ENCODE assay signal across 7 cellular contexts in genomic region chr1:227728059-227728891, GRCh38. TPM values are rescaled to one million over a fixed set of nuclear protein-coding genes. Genes with fewer than 3 reads are reported as not detected.
DNase-seq lines count a peak whose midpoint lies in the region; ATAC-seq and TF ChIP-seq lines count a peak whose summit lies in the region.

No MANE protein-coding gene starts in this region.

- H3K4me3 Mint-ChIP-seq in natural killer cell treated with Interleukin-12 subunit alpha and Interleukin-12 subunit beta and Interleukin-15 and Interleukin-18, amount 100 ng/mL, for 72 hours, result peak overlapping the region; percentile 70

- H3K27ac ChIP-seq in OCI-LY3 (ENCODE audit: low read length) (peak overlapping the region; percentile 90), stomach smooth muscle (ENCODE audit: low read length) (peak overlapping the region; percentile 64)

- TF ChIP-seq CTCF in OCI-LY3 (IDR thresholded peaks at IDR 0.05; ENCODE audit: low read depth, low read length), result no peak

- H3K4me1 ChIP-seq in OCI-LY3 (ENCODE audit: low read length) (peaks cover 47% of the 10 kb centered on the region), stomach smooth muscle (ENCODE audit: control insufficient read depth, insufficient read depth, low read length) (peaks cover 32% of the 10 kb centered on the region)

- H3K4me3 ChIP-seq in OCI-LY3 (ENCODE audit: low read length) (peak overlapping the region; percentile 95), stomach smooth muscle (ENCODE audit: low read length in 2 of 2) (peak overlapping the region; percentile 81 to 85)

- DNase-seq in HPDE6-E6E7 (ENCODE audit: extremely low spot score) (peak; percentile 78), fibroblast of gingiva (ENCODE audit: low read depth) (peak; percentile 54)
- peak; percentile 66 to 75 for DNase-seq in activated T-cell treated with anti-CD3 and anti-CD28 coated beads, Interleukin-2, amount 50 U/mL, for 48 hours
- DNase-seq in natural killer cell treated with Interleukin-12 subunit alpha and Interleukin-12 subunit beta and Interleukin-15 and Interleukin-18, amount 100 ng/mL, for 72 hours (ENCODE audit: low spot score), result no peak

- H2AFZ ChIP-seq in OCI-LY3 (ENCODE audit: low read depth, low read length), result 0 out of 2 replicates have a peak overlapping the region, but pooled peaks have one; percentile 30

- H3K27me3 ChIP-seq in OCI-LY3 (ENCODE audit: low read depth, low read length) (no peaks in the 10 kb centered on the region), stomach smooth muscle (ENCODE audit: control insufficient read depth in 1 of 2, insufficient read depth in 2 of 2, low read length in 2 of 2) (no peaks in the 10 kb centered on the region)

- H3K27ac Mint-ChIP-seq in natural killer cell treated with Interleukin-12 subunit alpha and Interleukin-12 subunit beta and Interleukin-15 and Interleukin-18, amount 100 ng/mL, for 72 hours, result peak overlapping the region in 1 of 2 donors; percentile 69

- H3K9ac ChIP-seq in OCI-LY3 (ENCODE audit: low read length), result peak overlapping the region; percentile 97
- peak overlapping the region; percentile 63 to 74 for H3K9ac ChIP-seq in stomach smooth muscle (ENCODE audit: low read length in 2 of 2)

- peaks cover 0 to 10% of the 10 kb centered on the region in 2 donors for H3K27me3 Mint-ChIP-seq in natural killer cell treated with Interleukin-12 subunit alpha and Interleukin-12 subunit beta and Interleukin-15 and Interleukin-18, amount 100 ng/mL, for 72 hours

- H3K36me3 ChIP-seq in OCI-LY3 (replicated peaks; ENCODE audit: low read depth, low read length) (peaks cover 31% of the 10 kb centered on the region), stomach smooth muscle (ENCODE audit: control insufficient read depth in 2 of 2, insufficient read depth in 2 of 2, low read length in 2 of 2) (peaks cover 15% of the 10 kb centered on the region in 2 donors)

- H3K36me3 Mint-ChIP-seq in natural killer cell treated with Interleukin-12 subunit alpha and Interleukin-12 subunit beta and Interleukin-15 and Interleukin-18, amount 100 ng/mL, for 72 hours, result peaks cover 9% of the 10 kb centered on the region

- peaks cover 0 to 11% of the 10 kb centered on the region in 2 donors for H3K4me1 Mint-ChIP-seq in natural killer cell treated with Interleukin-12 subunit alpha and Interleukin-12 subunit beta and Interleukin-15 and Interleukin-18, amount 100 ng/mL, for 72 hours (ENCODE audit: low read depth in 2 of 2)

- H3K79me2 ChIP-seq in OCI-LY3 (ENCODE audit: low read length), result peaks cover 40% of the 10 kb centered on the region

- peak; percentile 48 for ATAC-seq in GM18498 (IDR thresholded peaks at IDR 0.05; ENCODE audit: unreplicated experiment)
- peak; percentile 37 to 81 for ATAC-seq in natural killer cell treated with Interleukin-12 subunit alpha and Interleukin-12 subunit beta and Interleukin-15 and Interleukin-18, amount 100 ng/mL, for 72 hours

- peaks cover 14% of the 10 kb centered on the region for H4K20me1 ChIP-seq in OCI-LY3 (ENCODE audit: insufficient read depth, low read length)

- peaks cover 10% of the 10 kb centered on the region; the same call in 1 of the 2 replicates for H3K9me3 ChIP-seq in OCI-LY3 (ENCODE audit: insufficient read depth, low read length)
- no peaks in the 10 kb centered on the region for H3K9me3 ChIP-seq in stomach smooth muscle (ENCODE audit: control insufficient read depth in 2 of 2, low read length in 2 of 2)

- H3K9me3 Mint-ChIP-seq in natural killer cell treated with Interleukin-12 subunit alpha and Interleukin-12 subunit beta and Interleukin-15 and Interleukin-18, amount 100 ng/mL, for 72 hours, result no peaks in the 10 kb centered on the region

- peak overlapping the region; percentile 98 for H3K4me2 ChIP-seq in OCI-LY3 (ENCODE audit: low read length)

RNA-seq across cellular contexts. Expression of gene JMJD4, which starts 6.8 kb away (rescaled TPM):
- total RNA-seq in natural killer cell treated with Interleukin-12 subunit alpha and Interleukin-12 subunit beta and Interleukin-15 and Interleukin-18, amount 100 ng/mL, for 72 hours, result 10 to 100 TPM; 17.3 to 34.0 TPM

RNA-seq across cellular contexts. Expression of gene SNAP47, which starts 7.0 kb away (rescaled TPM):
- 10 to 100 TPM; 23.5 to 32.5 TPM for total RNA-seq in natural killer cell treated with Interleukin-12 subunit alpha and Interleukin-12 subunit beta and Interleukin-15 and Interleukin-18, amount 100 ng/mL, for 72 hours
